In genomic region chr11:3657331-3657730, GRCh38 we compare ENCODE assay signal across 17 cellular contexts. TPM values are rescaled to one million over a fixed set of nuclear protein-coding genes. Genes with fewer than 3 reads are reported as not detected.
"Had no signal": no experiment of that assay in that cellular context is flagged by ENCODE, and none has a peak within 500 bp of the region (broad histone marks: within the 10 kb centered on the region; RNA-seq: fewer than 3 reads in every experiment).

No MANE protein-coding gene starts in this region.

RNA-seq across cellular contexts. Expression of gene ART1, which starts 12.4 kb away (rescaled TPM):
- total RNA-seq: hepatocyte; kidney epithelial cell; left cardiac atrium; left colon; left lobe of liver; liver; lower leg skin; lung microvascular endothelial cell; mammary epithelial cell; mesothelial cell of epicardium; mononuclear cell; mucosa of gallbladder; naive thymus-derived CD4-positive, alpha-beta T cell had no signal
- polyA plus RNA-seq: hepatocyte; immature natural killer cell; keratinocyte; liver; mammary epithelial cell; naive thymus-derived CD4-positive, alpha-beta T cell had no signal

RNA-seq across cellular contexts. Expression of gene CHRNA10, which starts 13.9 kb away (rescaled TPM):
- total RNA-seq: hepatocyte had no signal

RNA-seq across cellular contexts. Expression of gene ART5, which starts 15.5 kb away (rescaled TPM):
- total RNA-seq: kidney; left colon; left lobe of liver; lung microvascular endothelial cell; mammary epithelial cell; mononuclear cell; mucosa of descending colon; naive thymus-derived CD4-positive, alpha-beta T cell had no signal
- polyA plus RNA-seq: immature natural killer cell; keratinocyte; liver; mammary epithelial cell; naive thymus-derived CD4-positive, alpha-beta T cell had no signal
